In genomic region chr19:13499682-13500081, GRCh38 we compare ENCODE assay signal across 5 cellular contexts. TPM values are rescaled to one million over a fixed set of nuclear protein-coding genes. Genes with fewer than 3 reads are reported as not detected.
"Had no signal": no experiment of that assay in that cellular context is flagged by ENCODE, and none has a peak within 500 bp of the region (broad histone marks: within the 10 kb centered on the region; RNA-seq: fewer than 3 reads in every experiment).

No MANE protein-coding gene starts in this region.

- DNase-seq: IMR-90, KBM-7, KG1 had no signal

- ATAC-seq: HepG2, K562 had no signal

RNA-seq across cellular contexts. Expression of gene CACNA1A, which starts 6.6 kb away (rescaled TPM):
- total RNA-seq: HepG2 had no signal
